In the genomic region with DNA sequence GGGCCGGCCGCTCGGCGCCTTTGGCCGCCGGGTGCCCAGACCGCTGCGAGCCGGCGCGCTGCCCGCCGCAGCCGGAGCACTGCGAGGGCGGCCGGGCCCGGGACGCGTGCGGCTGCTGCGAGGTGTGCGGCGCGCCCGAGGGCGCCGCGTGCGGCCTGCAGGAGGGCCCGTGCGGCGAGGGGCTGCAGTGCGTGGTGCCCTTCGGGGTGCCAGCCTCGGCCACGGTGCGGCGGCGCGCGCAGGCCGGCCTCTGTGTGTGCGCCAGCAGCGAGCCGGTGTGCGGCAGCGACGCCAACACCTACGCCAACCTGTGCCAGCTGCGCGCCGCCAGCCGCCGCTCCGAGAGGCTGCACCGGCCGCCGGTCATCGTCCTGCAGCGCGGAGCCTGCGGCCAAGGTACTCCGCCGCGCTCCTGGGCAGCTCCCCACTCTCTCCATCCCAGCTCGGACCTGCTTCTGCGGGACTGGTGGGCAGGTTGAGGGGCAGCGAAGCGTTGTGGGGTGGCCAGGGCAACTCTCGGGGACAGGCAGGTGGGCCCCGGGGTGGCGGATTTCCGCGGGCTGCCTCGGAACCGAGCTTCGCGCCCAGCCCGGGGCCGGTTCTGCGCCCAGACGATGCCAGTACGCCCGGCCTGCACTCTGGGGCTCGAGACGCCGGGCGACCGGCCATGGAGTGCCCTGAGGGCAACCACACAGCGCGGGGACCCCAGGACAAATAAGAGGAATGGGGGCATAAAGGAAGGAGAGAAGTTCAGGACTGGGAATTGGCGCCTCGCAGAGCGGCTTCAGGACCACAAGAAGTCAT, we compare ENCODE assay signal across 8 cellular contexts. TPM values are rescaled to one million over a fixed set of nuclear protein-coding genes. Genes with fewer than 3 reads are reported as not detected.
DNase-seq lines count a peak whose midpoint lies in the region; ATAC-seq and TF ChIP-seq lines count a peak whose summit lies in the region.

No MANE protein-coding gene starts in this region.

- peaks cover 14% of the 10 kb centered on the region for H3K4me1 Mint-ChIP-seq in neural crest cell

- peak overlapping the region; percentile 56 for H3K27ac ChIP-seq in fibroblast of lung (ENCODE audit: insufficient read depth, low read length)

- H3K27me3 ChIP-seq in fibroblast of lung (ENCODE audit: control insufficient read depth, insufficient read depth, low read length), result peaks cover under 1% of the 10 kb centered on the region

- H3K36me3 Mint-ChIP-seq in neural crest cell (ENCODE audit: low read depth), result no peaks in the 10 kb centered on the region

- H3K36me3 ChIP-seq in fibroblast of lung (ENCODE audit: control insufficient read depth, insufficient read depth, low read length), result no peaks in the 10 kb centered on the region

- peak overlapping the region; percentile 7 for H2AFZ ChIP-seq in fibroblast of lung (ENCODE audit: low read length)

- H3K79me2 ChIP-seq in fibroblast of lung (ENCODE audit: control insufficient read depth, insufficient read depth, low read length), result peaks cover 15% of the 10 kb centered on the region

- no peak for TF ChIP-seq CTCF in fibroblast of lung (conservative IDR thresholded peaks at IDR 0.05 in 1 of 2, IDR thresholded peaks at IDR 0.05 in 1 of 2; ENCODE audit: low read depth in 1 of 2, low read length in 2 of 2)
- no peak for TF ChIP-seq CTCF in neural crest cell (conservative IDR thresholded peaks at IDR 0.05)

- H3K4me3 Mint-ChIP-seq in neural crest cell, result peak overlapping the region; percentile 87

- H3K9me3 Mint-ChIP-seq in neural crest cell, result no peaks in the 10 kb centered on the region

- peaks cover 76% of the 10 kb centered on the region for H3K27me3 Mint-ChIP-seq in neural crest cell (ENCODE audit: low read depth)

- no peaks in the 10 kb centered on the region for H4K20me1 ChIP-seq in fibroblast of lung (ENCODE audit: control insufficient read depth, extremely low read depth, insufficient read depth, low read length)

- ATAC-seq in GM21717 (IDR thresholded peaks at IDR 0.05; ENCODE audit: unreplicated experiment), result no peak

- H3K27ac Mint-ChIP-seq in neural crest cell (ENCODE audit: unreplicated experiment), result no peak overlapping the region

- peak overlapping the region; percentile 98 for H3K4me2 ChIP-seq in fibroblast of lung (ENCODE audit: extremely low read depth, insufficient read depth, low read length)

- DNase-seq in COLO668 (lab: John Stamatoyannopoulos, UW; ENCODE audit: unreplicated experiment), result peak; percentile 47
- peak; percentile 51 for DNase-seq in SW480 (ENCODE audit: low spot score)
- peak in 1 of 2 donors; percentile 39 for DNase-seq in fibroblast of lung (ENCODE audit: low read depth in 2 of 2)
- DNase-seq in neural crest cell (ENCODE audit: low read depth, low spot score), result no peak
- DNase-seq in Kasumi-1 (lab: John Stamatoyannopoulos, UW), result no peak
- DNase-seq in GF-D8 (lab: John Stamatoyannopoulos, UW), result no peak
- no peak for DNase-seq in NCI-H1436 (lab: John Stamatoyannopoulos, UW)

- peak overlapping the region; percentile 69 for H3K9ac ChIP-seq in fibroblast of lung (ENCODE audit: insufficient read depth, low read length)

- peak overlapping the region; percentile 51 to 89 (median 76) for H3K4me3 ChIP-seq in fibroblast of lung (replicated peaks in 1 of 4; ENCODE audit: control extremely low read depth in 1 of 4, insufficient read depth in 1 of 4, low read depth in 3 of 4, low read length in 4 of 4)

- no peaks in the 10 kb centered on the region for H3K9me3 ChIP-seq in fibroblast of lung (ENCODE audit: control insufficient read depth, insufficient read depth, low read depth, low read length)

- peaks cover 8% of the 10 kb centered on the region for H3K4me1 ChIP-seq in fibroblast of lung (ENCODE audit: control insufficient read depth, extremely low read depth, insufficient read depth, low read length)

RNA-seq across cellular contexts. Expression of gene HTRA1, which starts 0.6 kb away (rescaled TPM):
- total RNA-seq in fibroblast of lung (109 and 198 TPM in 2 replicates), neural crest cell (8.2 and 9.0 TPM in 2 replicates)
- polyA plus RNA-seq in fibroblast of lung, result 178 and 216 TPM in 2 replicates
- 143 and 170 TPM in 2 replicates for polyA plus RNA-seq in fibroblast of lung (2012)
- 24.3 and 53.8 TPM in 2 replicates for polyA minus RNA-seq in fibroblast of lung (ENCODE audit: low replicate concordance)

RNA-seq across cellular contexts. Expression of gene ARMS2, which starts 7.5 kb away (rescaled TPM):
- not detected in 2 replicates for total RNA-seq in fibroblast of lung
- not detected in 2 replicates for polyA plus RNA-seq in fibroblast of lung
- polyA plus RNA-seq in fibroblast of lung (2012), result not detected in 2 replicates
- not detected in 2 replicates for polyA minus RNA-seq in fibroblast of lung (ENCODE audit: low replicate concordance)
- not detected in 2 replicates for total RNA-seq in neural crest cell

Comparison
In these comparisons a context has a peak if more than half of its experiments do, and no peak if none do; other contexts are left out.
1. DNase-seq: peak in COLO668 (single experiment) and SW480 (single experiment); none in neural crest cell (single experiment), Kasumi-1 (0 of 2), GF-D8 (single experiment) and NCI-H1436 (single experiment).
2. RNA of gene HTRA1, which starts 0.6 kb away (total RNA-seq): 109 to 198 TPM in fibroblast of lung; 8.2 to 9.0 TPM in neural crest cell; every median in the first group is over 10 times any median in the second.